In genomic region chr1:156106624-156107488, GRCh38 we compare ENCODE assay signal across 1 cellular context.
A peak's percentile ranks its signal among the peaks of the same experiment; 100 is the strongest.
TF ChIP-seq lines count a peak whose summit lies in the region.

No MANE protein-coding gene starts in this region.

TF ChIP-seq in HepG2, 621 proteins besides CTCF, POLR2A, EP300 and RAD21:
- TF ChIP-seq CBX1 (IDR thresholded peaks at IDR 0.05; ENCODE audit: low read depth): no peak
- TF ChIP-seq HES4 (CRISPR knock-in tag; IDR thresholded peaks at IDR 0.05; ENCODE audit: borderline replicate concordance): no peak
- TF ChIP-seq KAT7 (CRISPR knock-in tag; IDR thresholded peaks at IDR 0.05; ENCODE audit: borderline replicate concordance): no peak
- no peak; the same call in 1 of the 2 replicates for TF ChIP-seq HDAC1 (CRISPR knock-in tag; IDR thresholded peaks at IDR 0.05)
- TF ChIP-seq ZNF691 (CRISPR knock-in tag; IDR thresholded peaks at IDR 0.05; ENCODE audit: borderline replicate concordance, low read depth): no peak
- TF ChIP-seq, protein P1, sequence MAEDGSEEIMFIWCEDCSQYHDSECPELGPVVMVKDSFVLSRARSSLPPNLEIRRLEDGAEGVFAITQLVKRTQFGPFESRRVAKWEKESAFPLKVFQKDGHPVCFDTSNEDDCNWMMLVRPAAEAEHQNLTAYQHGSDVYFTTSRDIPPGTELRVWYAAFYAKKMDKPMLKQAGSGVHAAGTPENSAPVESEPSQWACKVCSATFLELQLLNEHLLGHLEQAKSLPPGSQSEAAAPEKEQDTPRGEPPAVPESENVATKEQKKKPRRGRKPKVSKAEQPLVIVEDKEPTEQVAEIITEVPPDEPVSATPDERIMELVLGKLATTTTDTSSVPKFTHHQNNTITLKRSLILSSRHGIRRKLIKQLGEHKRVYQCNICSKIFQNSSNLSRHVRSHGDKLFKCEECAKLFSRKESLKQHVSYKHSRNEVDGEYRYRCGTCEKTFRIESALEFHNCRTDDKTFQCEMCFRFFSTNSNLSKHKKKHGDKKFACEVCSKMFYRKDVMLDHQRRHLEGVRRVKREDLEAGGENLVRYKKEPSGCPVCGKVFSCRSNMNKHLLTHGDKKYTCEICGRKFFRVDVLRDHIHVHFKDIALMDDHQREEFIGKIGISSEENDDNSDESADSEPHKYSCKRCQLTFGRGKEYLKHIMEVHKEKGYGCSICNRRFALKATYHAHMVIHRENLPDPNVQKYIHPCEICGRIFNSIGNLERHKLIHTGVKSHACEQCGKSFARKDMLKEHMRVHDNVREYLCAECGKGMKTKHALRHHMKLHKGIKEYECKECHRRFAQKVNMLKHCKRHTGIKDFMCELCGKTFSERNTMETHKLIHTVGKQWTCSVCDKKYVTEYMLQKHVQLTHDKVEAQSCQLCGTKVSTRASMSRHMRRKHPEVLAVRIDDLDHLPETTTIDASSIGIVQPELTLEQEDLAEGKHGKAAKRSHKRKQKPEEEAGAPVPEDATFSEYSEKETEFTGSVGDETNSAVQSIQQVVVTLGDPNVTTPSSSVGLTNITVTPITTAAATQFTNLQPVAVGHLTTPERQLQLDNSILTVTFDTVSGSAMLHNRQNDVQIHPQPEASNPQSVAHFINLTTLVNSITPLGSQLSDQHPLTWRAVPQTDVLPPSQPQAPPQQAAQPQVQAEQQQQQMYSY (CRISPR knock-in tag; IDR thresholded peaks at IDR 0.05): peak; percentile 74; the same call in 1 of the 2 replicates
- no peak for TF ChIP-seq HNF4A (CRISPR knock-in tag; IDR thresholded peaks at IDR 0.05)
- no peak for TF ChIP-seq RORA (CRISPR knock-in tag; IDR thresholded peaks at IDR 0.05)
- TF ChIP-seq KDM2A (CRISPR knock-in tag; IDR thresholded peaks at IDR 0.05; ENCODE audit: borderline replicate concordance, low read depth): no peak
- no peak for TF ChIP-seq ZNF672 (CRISPR knock-in tag; IDR thresholded peaks at IDR 0.05)
- no peak for TF ChIP-seq ZNF160 (CRISPR knock-in tag; IDR thresholded peaks at IDR 0.05)
- no peak for TF ChIP-seq GPN1 (CRISPR knock-in tag; IDR thresholded peaks at IDR 0.05; ENCODE audit: borderline replicate concordance)
- no peak for TF ChIP-seq ZNF124 (CRISPR knock-in tag; IDR thresholded peaks at IDR 0.05)
- no peak for TF ChIP-seq MED1 (CRISPR knock-in tag; IDR thresholded peaks at IDR 0.05)
- TF ChIP-seq, protein P2, sequence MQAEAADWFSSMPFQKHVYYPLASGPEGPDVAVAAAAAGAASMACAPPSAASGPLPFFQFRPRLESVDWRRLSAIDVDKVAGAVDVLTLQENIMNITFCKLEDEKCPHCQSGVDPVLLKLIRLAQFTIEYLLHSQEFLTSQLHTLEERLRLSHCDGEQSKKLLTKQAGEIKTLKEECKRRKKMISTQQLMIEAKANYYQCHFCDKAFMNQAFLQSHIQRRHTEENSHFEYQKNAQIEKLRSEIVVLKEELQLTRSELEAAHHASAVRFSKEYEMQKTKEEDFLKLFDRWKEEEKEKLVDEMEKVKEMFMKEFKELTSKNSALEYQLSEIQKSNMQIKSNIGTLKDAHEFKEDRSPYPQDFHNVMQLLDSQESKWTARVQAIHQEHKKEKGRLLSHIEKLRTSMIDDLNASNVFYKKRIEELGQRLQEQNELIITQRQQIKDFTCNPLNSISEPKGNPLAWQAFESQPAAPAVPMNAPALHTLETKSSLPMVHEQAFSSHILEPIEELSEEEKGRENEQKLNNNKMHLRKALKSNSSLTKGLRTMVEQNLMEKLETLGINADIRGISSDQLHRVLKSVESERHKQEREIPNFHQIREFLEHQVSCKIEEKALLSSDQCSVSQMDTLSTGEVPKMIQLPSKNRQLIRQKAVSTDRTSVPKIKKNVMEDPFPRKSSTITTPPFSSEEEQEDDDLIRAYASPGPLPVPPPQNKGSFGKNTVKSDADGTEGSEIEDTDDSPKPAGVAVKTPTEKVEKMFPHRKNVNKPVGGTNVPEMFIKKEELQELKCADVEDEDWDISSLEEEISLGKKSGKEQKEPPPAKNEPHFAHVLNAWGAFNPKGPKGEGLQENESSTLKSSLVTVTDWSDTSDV (CRISPR knock-in tag; IDR thresholded peaks at IDR 0.05): no peak
- no peak for TF ChIP-seq GABPA (IDR thresholded peaks at IDR 0.05; ENCODE audit: low read depth, low read length)
- peak; percentile 9; the same call in 1 of the 2 replicates for TF ChIP-seq GABPA (CRISPR knock-in tag; IDR thresholded peaks at IDR 0.05; ENCODE audit: low read depth)
- TF ChIP-seq ZBTB20 (CRISPR knock-in tag; IDR thresholded peaks at IDR 0.05; ENCODE audit: borderline replicate concordance, low read depth): no peak
- no peak for TF ChIP-seq THYN1 (CRISPR knock-in tag; IDR thresholded peaks at IDR 0.05; ENCODE audit: borderline replicate concordance, low read depth)
- TF ChIP-seq, protein P3, sequence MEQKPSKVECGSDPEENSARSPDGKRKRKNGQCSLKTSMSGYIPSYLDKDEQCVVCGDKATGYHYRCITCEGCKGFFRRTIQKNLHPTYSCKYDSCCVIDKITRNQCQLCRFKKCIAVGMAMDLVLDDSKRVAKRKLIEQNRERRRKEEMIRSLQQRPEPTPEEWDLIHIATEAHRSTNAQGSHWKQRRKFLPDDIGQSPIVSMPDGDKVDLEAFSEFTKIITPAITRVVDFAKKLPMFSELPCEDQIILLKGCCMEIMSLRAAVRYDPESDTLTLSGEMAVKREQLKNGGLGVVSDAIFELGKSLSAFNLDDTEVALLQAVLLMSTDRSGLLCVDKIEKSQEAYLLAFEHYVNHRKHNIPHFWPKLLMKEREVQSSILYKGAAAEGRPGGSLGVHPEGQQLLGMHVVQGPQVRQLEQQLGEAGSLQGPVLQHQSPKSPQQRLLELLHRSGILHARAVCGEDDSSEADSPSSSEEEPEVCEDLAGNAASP (CRISPR knock-in tag; IDR thresholded peaks at IDR 0.05; ENCODE audit: borderline replicate concordance): no peak
- no peak for TF ChIP-seq ZNF547 (CRISPR knock-in tag; IDR thresholded peaks at IDR 0.05)
- TF ChIP-seq KDM5B (CRISPR knock-in tag; IDR thresholded peaks at IDR 0.05; ENCODE audit: borderline replicate concordance): no peak
- TF ChIP-seq ZNF543 (CRISPR knock-in tag; IDR thresholded peaks at IDR 0.05): no peak
- TF ChIP-seq ZMAT3 (CRISPR knock-in tag; conservative IDR thresholded peaks at IDR 0.05): 0 out of 2 replicates have a peak, but pooled peaks have one; percentile 0
- TF ChIP-seq NFIC (IDR thresholded peaks at IDR 0.05; ENCODE audit: low read length): no peak
- TF ChIP-seq ZNF616 (CRISPR knock-in tag; IDR thresholded peaks at IDR 0.05; ENCODE audit: low read depth): no peak
- TF ChIP-seq, protein P4, sequence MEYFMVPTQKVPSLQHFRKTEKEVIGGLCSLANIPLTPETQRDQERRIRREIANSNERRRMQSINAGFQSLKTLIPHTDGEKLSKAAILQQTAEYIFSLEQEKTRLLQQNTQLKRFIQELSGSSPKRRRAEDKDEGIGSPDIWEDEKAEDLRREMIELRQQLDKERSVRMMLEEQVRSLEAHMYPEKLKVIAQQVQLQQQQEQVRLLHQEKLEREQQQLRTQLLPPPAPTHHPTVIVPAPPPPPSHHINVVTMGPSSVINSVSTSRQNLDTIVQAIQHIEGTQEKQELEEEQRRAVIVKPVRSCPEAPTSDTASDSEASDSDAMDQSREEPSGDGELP (IDR thresholded peaks at IDR 0.05; ENCODE audit: borderline replicate concordance, low read depth): peak; percentile 36; the same call in 1 of the 2 replicates
- TF ChIP-seq ARID3A (IDR thresholded peaks at IDR 0.05; ENCODE audit: low read depth, low read length): no peak
- TF ChIP-seq SNAPC2 (CRISPR knock-in tag; IDR thresholded peaks at IDR 0.05): no peak
- TF ChIP-seq PAX8 (CRISPR knock-in tag; IDR thresholded peaks at IDR 0.05; ENCODE audit: borderline replicate concordance): no peak
- no peak for TF ChIP-seq PAWR (CRISPR knock-in tag; IDR thresholded peaks at IDR 0.05; ENCODE audit: borderline replicate concordance)
- TF ChIP-seq ZNF768 (CRISPR knock-in tag; IDR thresholded peaks at IDR 0.05): peak; percentile 75
- no peak for TF ChIP-seq ZNF232 (CRISPR knock-in tag; IDR thresholded peaks at IDR 0.05; ENCODE audit: borderline replicate concordance)
